Comparison of ENCODE assay signal across 2 cellular contexts in genomic region chr5:42982107-42982622, GRCh38.
TF ChIP-seq lines count a peak whose summit lies in the region.

No MANE protein-coding gene starts in this region.

TF ChIP-seq in HepG2, 621 proteins besides CTCF, POLR2A, EP300 and RAD21 (continued from another document):
- no peak for TF ChIP-seq KDM5B (CRISPR knock-in tag; IDR thresholded peaks at IDR 0.05; ENCODE audit: borderline replicate concordance)
- no peak for TF ChIP-seq HIVEP1 (CRISPR knock-in tag; IDR thresholded peaks at IDR 0.05)
- TF ChIP-seq PRDM10 (CRISPR knock-in tag; IDR thresholded peaks at IDR 0.05; ENCODE audit: low read depth), result no peak
- no peak for TF ChIP-seq MXI1 (IDR thresholded peaks at IDR 0.05; ENCODE audit: borderline replicate concordance, low read depth, low read length)
- no peak for TF ChIP-seq ZNF225 (CRISPR knock-in tag; IDR thresholded peaks at IDR 0.05)
- no peak for TF ChIP-seq FIP1L1 (IDR thresholded peaks at IDR 0.05; ENCODE audit: borderline replicate concordance, insufficient read depth, low read depth, low read length)
- TF ChIP-seq RBM22 (optimal IDR thresholded peaks at IDR 0.05; ENCODE audit: low read length), result no peak
- no peak for TF ChIP-seq PCBP1 (IDR thresholded peaks at IDR 0.05; ENCODE audit: borderline replicate concordance, low read depth, low read length)
- TF ChIP-seq ZNF556 (CRISPR knock-in tag; IDR thresholded peaks at IDR 0.05; ENCODE audit: borderline replicate concordance), result no peak
- no peak for TF ChIP-seq SOX6 (IDR thresholded peaks at IDR 0.05)
- TF ChIP-seq SOX6 (CRISPR knock-in tag; IDR thresholded peaks at IDR 0.05), result peak; percentile 32; the same call in 1 of the 2 replicates
- TF ChIP-seq ZNF382 (CRISPR knock-in tag; IDR thresholded peaks at IDR 0.05; ENCODE audit: borderline replicate concordance), result no peak
- TF ChIP-seq SOX13 (IDR thresholded peaks at IDR 0.05), result no peak
- TF ChIP-seq SOX13 (CRISPR knock-in tag; conservative IDR thresholded peaks at IDR 0.05 in 1 of 2, IDR thresholded peaks at IDR 0.05 in 1 of 2), result peak in 1 of 2 experiments; percentile 41; a peak in 1 of 4 replicates
- no peak for TF ChIP-seq ATF5 (CRISPR knock-in tag; IDR thresholded peaks at IDR 0.05; ENCODE audit: low read depth)
- no peak for TF ChIP-seq ZNF30 (CRISPR knock-in tag; IDR thresholded peaks at IDR 0.05)
- no peak for TF ChIP-seq ZSCAN12 (CRISPR knock-in tag; IDR thresholded peaks at IDR 0.05)
- TF ChIP-seq ZNF354B (CRISPR knock-in tag; IDR thresholded peaks at IDR 0.05), result no peak

TF ChIP-seq in WTC11, 78 proteins besides CTCF, POLR2A, EP300 and RAD21 (continued from another document):
- no peak for TF ChIP-seq NFE2L1 (CRISPR knock-in tag; IDR thresholded peaks at IDR 0.05)
- no peak for TF ChIP-seq GTF2I (CRISPR knock-in tag; conservative IDR thresholded peaks at IDR 0.05)
